ENCODE assay signal across 8 cellular contexts in the genomic region with DNA sequence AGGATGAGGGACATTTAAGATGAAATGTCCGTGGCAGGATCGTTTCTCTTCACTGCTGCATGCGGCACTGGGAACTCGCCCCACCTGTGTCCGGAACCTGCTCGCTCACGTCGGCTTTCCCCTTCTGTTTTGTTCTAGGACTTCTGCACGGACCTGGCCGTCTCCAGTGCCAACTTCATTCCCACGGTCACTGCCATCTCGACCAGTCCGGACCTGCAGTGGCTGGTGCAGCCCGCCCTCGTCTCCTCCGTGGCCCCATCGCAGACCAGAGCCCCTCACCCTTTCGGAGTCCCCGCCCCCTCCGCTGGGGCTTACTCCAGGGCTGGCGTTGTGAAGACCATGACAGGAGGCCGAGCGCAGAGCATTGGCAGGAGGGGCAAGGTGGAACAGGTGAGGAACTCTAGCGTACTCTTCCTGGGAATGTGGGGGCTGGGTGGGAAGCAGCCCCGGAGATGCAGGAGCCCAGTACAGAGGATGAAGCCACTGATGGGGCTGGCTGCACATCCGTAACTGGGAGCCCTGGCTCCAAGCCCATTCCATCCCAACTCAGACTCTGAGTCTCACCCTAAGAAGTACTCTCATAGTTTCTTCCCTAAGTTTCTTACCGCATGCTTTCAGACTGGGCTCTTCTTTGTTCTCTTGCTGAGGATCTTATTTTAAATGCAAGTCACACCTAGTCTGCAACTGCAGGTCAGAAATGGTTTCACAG. TPM values are rescaled to one million over a fixed set of nuclear protein-coding genes. Genes with fewer than 3 reads are reported as not detected.
DNase-seq lines count a peak whose midpoint lies in the region; ATAC-seq, FAIRE-seq and TF ChIP-seq lines count a peak whose summit lies in the region.

No MANE protein-coding gene starts in this region.

- H3K9ac ChIP-seq in HepG2 (ENCODE audit: insufficient read depth, low read depth, low read length): peak overlapping the region; percentile 97; the same call in 1 of the 2 replicates

- TF ChIP-seq CTCF in bronchial epithelial cell (IDR thresholded peaks at IDR 0.05; ENCODE audit: insufficient read depth, low read length, severe bottlenecking): no peak
- TF ChIP-seq CTCF in HepG2 (CRISPR knock-in tag; IDR thresholded peaks at IDR 0.05): no peak
- no peak for TF ChIP-seq CTCF in thyroid gland (IDR thresholded peaks at IDR 0.05)

- intact Hi-C loops in HepG2 (cut with micrococcal nuclease; ENCODE audit: unreplicated experiment): no loop called here
- intact Hi-C loops in thyroid gland (cut with DNase I): no loop called here

- H3K9me3 ChIP-seq in HepG2 (ENCODE audit: low read length): no peaks in the 10 kb centered on the region
- no peaks in the 10 kb centered on the region for H3K9me3 ChIP-seq in thyroid gland

- TF ChIP-seq EP300 in HepG2 (IDR thresholded peaks at IDR 0.05; ENCODE audit: low read depth in 2 of 2, low read length in 2 of 2): no peak
- TF ChIP-seq EP300 in HepG2 (CRISPR knock-in tag; IDR thresholded peaks at IDR 0.05; ENCODE audit: borderline replicate concordance): no peak

- H3K4me1 Mint-ChIP-seq in activated naive CD4-positive, alpha-beta T cell treated with anti-CD3 and anti-CD28 coated beads, Interleukin-2, amount 10 ng/mL, durations not matched to agents 7 days and 5 days: peaks cover 39% of the 10 kb centered on the region

- H3K27me3 ChIP-seq in bronchial epithelial cell (ENCODE audit: control insufficient read depth, insufficient read depth, low read length) (no peaks in the 10 kb centered on the region), HepG2 (ENCODE audit: control insufficient read depth in 1 of 2, insufficient read depth in 2 of 2, low read length in 2 of 2) (peaks cover 1 to 19% of the 10 kb centered on the region in 2 experiments; a peak in 3 of 5 replicates), thyroid gland (no peaks in the 10 kb centered on the region)

- TF ChIP-seq POLR2A in HepG2 (IDR thresholded peaks at IDR 0.05; ENCODE audit: insufficient read depth in 1 of 2, low read depth in 2 of 2, low read length in 2 of 2): no peak
- TF ChIP-seq POLR2A in thyroid gland (IDR thresholded peaks at IDR 0.05): no peak

- WGBS in HepG2 (ENCODE audit: low lambda C conversion rate): 90% methylated on average over 26 of the region's 27 CpGs
- 14 to 23% methylated on average over 21 to 27 of the region's 27 CpGs for WGBS in thyroid gland, 2 donors

- H3K4me1 ChIP-seq in HepG2 (ENCODE audit: insufficient read depth, low read length) (peaks cover 59% of the 10 kb centered on the region), thyroid gland (peaks cover 30 to 44% of the 10 kb centered on the region in 2 donors)

- DNase-seq in activated naive CD4-positive, alpha-beta T cell treated with anti-CD3 and anti-CD28 coated beads, Interleukin-2, amount 10 ng/mL, durations not matched to agents 7 days and 5 days: peak; percentile 44
- DNase-seq in activated naive CD4-positive, alpha-beta T cell treated with anti-CD3 and anti-CD28 coated beads, Interleukin-2, amount 50 U/mL, for 16 hours: no peak
- no peak for DNase-seq in bronchial epithelial cell (ENCODE audit: low read depth)
- DNase-seq in HepG2 (ENCODE audit: low spot score): no peak
- DNase-seq in thyroid gland: no peak
- no peak for DNase-seq in MV-4-11 (lab: John Stamatoyannopoulos, UW)
- no peak for DNase-seq in hippocampal formation (lab: John Stamatoyannopoulos, UW)
- DNase-seq in LoVo (ENCODE audit: low spot score): no peak

- no peak for TF ChIP-seq RAD21 in HepG2 (CRISPR knock-in tag; IDR thresholded peaks at IDR 0.05)

- H3K36me3 ChIP-seq in bronchial epithelial cell (ENCODE audit: control insufficient read depth, insufficient read depth, low read length) (peaks cover 17% of the 10 kb centered on the region), HepG2 (replicated peaks in 1 of 2; ENCODE audit: control insufficient read depth in 1 of 2, insufficient read depth in 2 of 2, low read length in 2 of 2) (peaks cover 3 to 14% of the 10 kb centered on the region in 2 experiments; a peak in 4 of 5 replicates), thyroid gland (peaks cover 11 to 35% of the 10 kb centered on the region in 2 donors)

- H3K27ac ChIP-seq in HepG2 (ENCODE audit: extremely low read length, insufficient read depth, low read length) (no peak overlapping the region), thyroid gland (peak overlapping the region in 2 of 3 donors; percentile 100)

- in situ Hi-C loops in HepG2 (cut with HindIII; ENCODE audit: extremely low pct_ligation_motif_present, low pct_unique_long_range_greater_than_20kb): no loop called here

- no peaks in the 10 kb centered on the region for H3K79me2 ChIP-seq in HepG2 (ENCODE audit: insufficient read depth, low read length)

- TSS peak; percentile 70 for BruUV-seq in HepG2 (replicated peaks; lab: Mats Ljungman, UMichigan)

- H4K20me1 ChIP-seq in HepG2 (ENCODE audit: insufficient read depth, low read length): peaks cover 11% of the 10 kb centered on the region; the same call in 1 of the 2 replicates

- H3K27ac Mint-ChIP-seq in activated naive CD4-positive, alpha-beta T cell treated with anti-CD3 and anti-CD28 coated beads, Interleukin-2, amount 10 ng/mL, durations not matched to agents 7 days and 5 days: no peak overlapping the region

- no peaks in the 10 kb centered on the region for H3K9me3 Mint-ChIP-seq in activated naive CD4-positive, alpha-beta T cell treated with anti-CD3 and anti-CD28 coated beads, Interleukin-2, amount 10 ng/mL, durations not matched to agents 7 days and 5 days

- H3K4me3 ChIP-seq in bronchial epithelial cell (ENCODE audit: low read depth, low read length) (peak overlapping the region; percentile 91), HepG2 (replicated peaks in 1 of 3; ENCODE audit: insufficient read depth in 1 of 3, low read depth in 2 of 3, low read length in 3 of 3) (peak overlapping the region; percentile 74 to 96 (median 84)), thyroid gland (replicated peaks in 1 of 3) (peak overlapping the region; percentile 34 to 84 (median 81))

- CTCF ChIA-PET in activated naive CD4-positive, alpha-beta T cell treated with anti-CD3 and anti-CD28 coated beads, Interleukin-2, amount 10 ng/mL, durations not matched to agents 7 days and 5 days (lab: Charles Lee): interaction anchor here (1.4 to 2.0 kb wide), 2 partner anchors 11 to 16 kb away, joined by 4 to 5 read pairs; no protein-coding TSS in a partner anchor
- CTCF ChIA-PET in HepG2 (lab: Yijun Ruan, JAX; ENCODE audit: low intra/inter-chr PET ratio, low total read pairs): no interaction called here

- H3K27me3 Mint-ChIP-seq in activated naive CD4-positive, alpha-beta T cell treated with anti-CD3 and anti-CD28 coated beads, Interleukin-2, amount 10 ng/mL, durations not matched to agents 7 days and 5 days: peaks cover 93% of the 10 kb centered on the region

- H3K4me3 Mint-ChIP-seq in activated naive CD4-positive, alpha-beta T cell treated with anti-CD3 and anti-CD28 coated beads, Interleukin-2, amount 10 ng/mL, durations not matched to agents 7 days and 5 days: peak overlapping the region; percentile 77

- H3K36me3 Mint-ChIP-seq in activated naive CD4-positive, alpha-beta T cell treated with anti-CD3 and anti-CD28 coated beads, Interleukin-2, amount 10 ng/mL, durations not matched to agents 7 days and 5 days: peaks cover 7% of the 10 kb centered on the region

- POLR2A ChIA-PET in HepG2 (lab: Yijun Ruan, JAX): interaction anchor here (1.3 to 1.5 kb wide), 4 partner anchors 8 to 71 kb away, joined by 4 to 10 read pairs (median 6); no protein-coding TSS in a partner anchor

- FAIRE-seq in bronchial epithelial cell (lab: Jason Lieb, UNC): no peak
- FAIRE-seq in HepG2 (lab: Jason Lieb, UNC): no peak

- ATAC-seq in HepG2: no peak

- H2AFZ ChIP-seq in HepG2 (ENCODE audit: low read length): no peak overlapping the region

- H3K4me2 ChIP-seq in HepG2 (ENCODE audit: low read depth, low read length): peak overlapping the region; percentile 100

TF ChIP-seq in HepG2, 621 proteins besides CTCF, POLR2A, EP300 and RAD21 (continues in another document):
- TF ChIP-seq AGO1 (IDR thresholded peaks at IDR 0.05; ENCODE audit: low read depth, low read length, poor library complexity, severe bottlenecking): peak; percentile 94
- 0 out of 2 replicates have a peak, but pooled peaks have one; percentile 36 for TF ChIP-seq SAFB2 (CRISPR knock-in tag; IDR thresholded peaks at IDR 0.05; ENCODE audit: borderline replicate concordance, low read depth)

RNA-seq across cellular contexts. Expression of a gene that starts 1.3 kb away (rescaled TPM):
- total RNA-seq in bronchial epithelial cell (131 and 143 TPM in 2 replicates), HepG2 (2016; rRNA removed; fragmentation: Illumina TruSeq; extraction: Trizol) (4.3 and 24.2 TPM in 2 replicates), thyroid gland (100 to 1,000 TPM in 2 of 4 donors, 10 to 100 TPM in 2; 32.1 to 239 (median 121) TPM)
- total RNA-seq in HepG2 (2016; cell fraction: cytosol; rRNA removed; fragmentation: Illumina TruSeq; extraction: Trizol; ENCODE audit: low read depth): 2.5 and 3.0 TPM in 2 replicates
- 3.4 and 28.3 TPM in 2 replicates for total RNA-seq in HepG2 (2016; cell fraction: insoluble cytoplasmic fraction; rRNA removed; fragmentation: Illumina TruSeq; extraction: Trizol)
- 2.8 and 4.2 TPM in 2 replicates for total RNA-seq in HepG2 (2016; cell fraction: membrane; rRNA removed; fragmentation: Illumina TruSeq; extraction: Trizol)
- 64.4 and 68.6 TPM in 2 replicates for total RNA-seq in HepG2 (2016; cell fraction: nucleus; rRNA removed; fragmentation: Illumina TruSeq; extraction: Trizol)
- 15.9 and 26.2 TPM in 2 replicates for polyA plus RNA-seq in HepG2 (2011; rRNA removed)
- 8.8 and 9.0 TPM in 2 replicates for polyA plus RNA-seq in HepG2 (2011; cell fraction: cytosol; rRNA removed)
- polyA plus RNA-seq in HepG2 (2011; cell fraction: nucleus; rRNA removed): 83.8 and 92.0 TPM in 2 replicates
- 4.3 and 4.8 TPM in 2 replicates for polyA plus RNA-seq in HepG2 (2012)
- 1.2 and 1.8 TPM in 2 replicates for polyA plus RNA-seq in HepG2 (2016; cell fraction: cytosol; fragmentation: Illumina TruSeq; extraction: Trizol; ENCODE audit: low read depth)
- 5.5 and 10.0 TPM in 2 replicates for polyA plus RNA-seq in HepG2 (2016; cell fraction: insoluble cytoplasmic fraction; fragmentation: Illumina TruSeq; extraction: Trizol; ENCODE audit: low read depth)
- 2.1 and 3.4 TPM in 2 replicates for polyA plus RNA-seq in HepG2 (2016; cell fraction: membrane; fragmentation: Illumina TruSeq; extraction: Trizol; ENCODE audit: low read depth)
- polyA plus RNA-seq in HepG2 (2016; cell fraction: nucleus; fragmentation: Illumina TruSeq; extraction: Trizol; ENCODE audit: insufficient read depth, low read depth): 101 and 123 TPM in 2 replicates
- polyA minus RNA-seq in HepG2 (2011; rRNA and poly(A)+ RNA removed; ENCODE audit: low replicate concordance): 58.4 and 70.4 TPM in 2 replicates
- polyA minus RNA-seq in HepG2 (2011; cell fraction: cytosol; rRNA and poly(A)+ RNA removed): 11.7 and 16.7 TPM in 2 replicates
- 128 and 149 TPM in 2 replicates for polyA minus RNA-seq in HepG2 (2011; cell fraction: nucleus; rRNA and poly(A)+ RNA removed)
